2 cellular contexts compared by ENCODE assay signal in genomic region chr14:37555596-37555995, GRCh38. TPM values are rescaled to one million over a fixed set of nuclear protein-coding genes. Genes with fewer than 3 reads are reported as not detected.
"Had no signal": no experiment of that assay in that cellular context is flagged by ENCODE, and none has a peak within 500 bp of the region (broad histone marks: within the 10 kb centered on the region; RNA-seq: fewer than 3 reads in every experiment).

No MANE protein-coding gene starts in this region.

RNA-seq across cellular contexts. Expression of gene FOXA1, which starts 39.5 kb away (rescaled TPM):
- total RNA-seq: G401 had no signal

RNA-seq across cellular contexts. Expression of gene TTC6, which starts 39.8 kb away (rescaled TPM):
- total RNA-seq: G401, GM12878 had no signal
- polyA plus RNA-seq: GM12878 had no signal
